Comparison of ENCODE assay signal across 18 cellular contexts in genomic region chr7:115066634-115067033, GRCh38.
A peak's percentile ranks its signal among the peaks of the same experiment; 100 is the strongest.
DNase-seq lines count a peak whose midpoint lies in the region; ATAC-seq and TF ChIP-seq lines count a peak whose summit lies in the region.
"Had no signal": no experiment of that assay in that cellular context is flagged by ENCODE, and none has a peak within 500 bp of the region (broad histone marks: within the 10 kb centered on the region; RNA-seq: fewer than 3 reads in every experiment).

No MANE protein-coding gene starts in this region.

- H3K27me3 ChIP-seq in esophagus squamous epithelium, result no peaks in the 10 kb centered on the region
- H3K27me3 ChIP-seq: upper lobe of left lung had no signal

- peak; percentile 30 for DNase-seq in GM12865 (ENCODE audit: low read depth)
- DNase-seq in NCI-H187 treated with DMSO at 0.1 percent for 48 hours (lab: John Stamatoyannopoulos, UW), result no peak
- no peak for DNase-seq in AG20443 (ENCODE audit: low spot score)
- DNase-seq in GF-D8 (lab: John Stamatoyannopoulos, UW), result no peak
- no peak for DNase-seq in esophagus squamous epithelium (lab: John Stamatoyannopoulos, UW)
- DNase-seq: activated CD4-positive, CD25-positive, alpha-beta regulatory T cell treated with anti-CD3 and anti-CD28 coated beads, Interleukin-2, amount 50 U/mL, for 72 hours; activated gamma-delta T cell; anterior cingulate cortex; C1 segment of cervical spinal cord; Kasumi-1; left colon; NCI-H345; retina; stimulated activated CD4-positive, alpha-beta T cell treated with anti-CD3 and anti-CD28 coated beads, Interleukin-15, amount 100 ng/mL, for 24 hours had no signal

- no peaks in the 10 kb centered on the region for H3K4me1 ChIP-seq in esophagus squamous epithelium
- H3K4me1 ChIP-seq: upper lobe of left lung had no signal

- H3K4me3 ChIP-seq in GM12865 (ENCODE audit: low read depth, low read length) (no peak overlapping the region), esophagus squamous epithelium (no peak overlapping the region)
- H3K4me3 ChIP-seq: upper lobe of left lung had no signal

- no peak for TF ChIP-seq POLR2A in esophagus squamous epithelium (IDR thresholded peaks at IDR 0.05)

- intact Hi-C loops in esophagus squamous epithelium (cut with DNase I), result no loop called here

- no peaks in the 10 kb centered on the region for H3K9me3 ChIP-seq in esophagus squamous epithelium
- H3K9me3 ChIP-seq: upper lobe of left lung had no signal

- no peak overlapping the region for H3K27ac ChIP-seq in esophagus squamous epithelium
- H3K27ac ChIP-seq: upper lobe of left lung had no signal

- ATAC-seq in GM19395 (IDR thresholded peaks at IDR 0.05; ENCODE audit: unreplicated experiment) (peak; percentile 68), HG02759 (IDR thresholded peaks at IDR 0.05; ENCODE audit: unreplicated experiment) (peak; percentile 54), HG03442 (IDR thresholded peaks at IDR 0.05; ENCODE audit: unreplicated experiment) (peak; percentile 49)
- ATAC-seq: left colon had no signal

- TF ChIP-seq CTCF in GM12865 (IDR thresholded peaks at IDR 0.05; ENCODE audit: insufficient read depth, low read depth, low read length, missing control alignments) (no peak), esophagus squamous epithelium (IDR thresholded peaks at IDR 0.05) (no peak)

- H3K36me3 ChIP-seq in esophagus squamous epithelium, result no peaks in the 10 kb centered on the region
- H3K36me3 ChIP-seq: upper lobe of left lung had no signal

- 59 to 61% methylated on average over 1 of the region's 1 CpG for WGBS in esophagus squamous epithelium, 2 donors
